Comparison of ENCODE assay signal across 8 cellular contexts in the genomic region with DNA sequence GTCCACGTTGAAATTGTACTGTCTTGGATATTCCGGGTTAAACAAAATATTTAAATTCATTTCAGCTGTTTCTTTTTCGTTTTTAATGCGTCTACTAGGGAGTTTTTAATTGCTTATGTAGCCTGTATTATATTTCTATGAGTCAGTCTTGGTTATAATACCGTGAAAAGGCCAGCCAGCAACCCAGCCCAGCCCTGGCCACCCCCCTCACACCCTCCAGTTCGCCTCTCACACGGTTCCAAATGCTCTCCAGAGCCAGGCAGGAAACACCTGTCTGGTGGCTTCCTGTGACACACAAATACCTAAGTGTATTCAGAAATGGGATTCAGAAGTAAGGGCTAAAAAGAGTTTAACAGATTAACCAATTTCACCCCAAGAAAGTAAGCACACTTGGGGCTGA. TPM values are rescaled to one million over a fixed set of nuclear protein-coding genes. Genes with fewer than 3 reads are reported as not detected.
DNase-seq lines count a peak whose midpoint lies in the region; ATAC-seq, FAIRE-seq and TF ChIP-seq lines count a peak whose summit lies in the region.

No MANE protein-coding gene starts in this region.

- intact Hi-C loops in psoas muscle (cut with DNase I): no loop called here

- no peak overlapping the region for H3K9ac ChIP-seq in astrocyte (ENCODE audit: low read length)

- peaks cover 65% of the 10 kb centered on the region for H3K79me2 ChIP-seq in astrocyte (ENCODE audit: insufficient read depth, low read length)

- peaks cover 37% of the 10 kb centered on the region for H3K4me1 ChIP-seq in astrocyte (ENCODE audit: insufficient read depth, low read length)
- H3K4me1 ChIP-seq in psoas muscle: peaks cover 49% of the 10 kb centered on the region
- H3K4me1 ChIP-seq in HAP-1: peaks cover 19% of the 10 kb centered on the region

- peak; percentile 29 for DNase-seq in NK-92 treated with Interleukin-12 subunit alpha and Interleukin-12 subunit beta, amount 100 ng/mL, for 24 hours (lab: John Stamatoyannopoulos, UW)
- no peak for DNase-seq in NK-92 (lab: John Stamatoyannopoulos, UW; ENCODE audit: unreplicated experiment)
- DNase-seq in NCI-H146 (lab: John Stamatoyannopoulos, UW): peak; percentile 83
- DNase-seq in astrocyte (ENCODE audit: low read depth): peak; percentile 39
- peak; percentile 70 to 80 for DNase-seq in psoas muscle
- no peak for DNase-seq in EL
- DNase-seq in epidermal melanocyte (ENCODE audit: insufficient read length, low spot score): no peak
- DNase-seq in HAP-1 (ENCODE audit: low spot score in 2 of 2): no peak

- H3K27me3 Mint-ChIP-seq in astrocyte (ENCODE audit: low read depth, unreplicated experiment): no peaks in the 10 kb centered on the region

- no peak overlapping the region for H3K4me3 Mint-ChIP-seq in astrocyte (ENCODE audit: unreplicated experiment)

- FAIRE-seq in astrocyte (lab: Jason Lieb, UNC): no peak

- TF ChIP-seq CTCF in astrocyte (IDR thresholded peaks at IDR 0.05; ENCODE audit: insufficient read depth, low read depth, low read length): no peak
- TF ChIP-seq CTCF in psoas muscle (IDR thresholded peaks at IDR 0.05): no peak

- no peaks in the 10 kb centered on the region for H3K27me3 ChIP-seq in astrocyte (ENCODE audit: insufficient read depth, low read length)
- H3K27me3 ChIP-seq in psoas muscle (ENCODE audit: insufficient read depth in 3 of 3, low read length in 2 of 3): no peaks in the 10 kb centered on the region
- H3K27me3 ChIP-seq in HAP-1 (ENCODE audit: low read depth): 0 out of 2 replicates have a peak, but pooled peaks cover 4% of the 10 kb centered on the region

- no peak overlapping the region for H3K27ac Mint-ChIP-seq in astrocyte (ENCODE audit: unreplicated experiment)

- no peaks in the 10 kb centered on the region for H3K36me3 ChIP-seq in astrocyte (ENCODE audit: insufficient read depth, low read length)
- no peaks in the 10 kb centered on the region for H3K36me3 ChIP-seq in psoas muscle (ENCODE audit: insufficient read depth in 1 of 2, low read depth in 1 of 2)
- H3K36me3 ChIP-seq in HAP-1 (replicated peaks): no peaks in the 10 kb centered on the region

- peak; percentile 63 to 75 (median 68) for ATAC-seq in psoas muscle

- peaks cover 4% of the 10 kb centered on the region for H3K36me3 Mint-ChIP-seq in astrocyte (ENCODE audit: low read depth, unreplicated experiment)

- H2AFZ ChIP-seq in astrocyte (ENCODE audit: low read depth, low read length): no peak overlapping the region

- H3K27ac ChIP-seq in astrocyte (ENCODE audit: low read depth, low read length): no peak overlapping the region
- H3K27ac ChIP-seq in psoas muscle: peak overlapping the region; percentile 85

- H3K4me1 Mint-ChIP-seq in astrocyte (ENCODE audit: low read depth, unreplicated experiment): peaks cover 42% of the 10 kb centered on the region

- H3K4me3 ChIP-seq in astrocyte (ENCODE audit: insufficient read depth, low read depth, low read length): no peak overlapping the region
- H3K4me3 ChIP-seq in psoas muscle: peak overlapping the region; percentile 37
- no peak overlapping the region for H3K4me3 ChIP-seq in HAP-1

- H3K4me2 ChIP-seq in astrocyte (ENCODE audit: low read length): no peak overlapping the region

- in situ Hi-C loops in HAP-1 (cut with MboI; ENCODE audit: low sequenced_read_pairs): no loop called here

- WGBS in psoas muscle, 3 donors: 14 to 26% (median 16%) methylated on average over 7 of the region's 7 CpGs

- peaks cover 5% of the 10 kb centered on the region for H4K20me1 ChIP-seq in astrocyte (ENCODE audit: insufficient read depth, low read length)

- H3K9me3 Mint-ChIP-seq in astrocyte (ENCODE audit: unreplicated experiment): no peaks in the 10 kb centered on the region

- H3K9me3 ChIP-seq in astrocyte (ENCODE audit: insufficient read depth, low read depth, low read length) (no peaks in the 10 kb centered on the region), psoas muscle (no peaks in the 10 kb centered on the region), HAP-1 (no peaks in the 10 kb centered on the region)

RNA-seq across cellular contexts. Expression of a gene that starts 4.4 kb away (rescaled TPM):
- total RNA-seq in astrocyte (25.2 and 27.5 TPM in 2 replicates), psoas muscle (10 to 100 TPM; 14.4 to 57.1 (median 23.6) TPM)
- polyA plus RNA-seq in psoas muscle: 10 to 100 TPM; 42.8 to 63.0 (median 59.2) TPM

Comparison
In these comparisons a context has a peak if more than half of its experiments do, and no peak if none do; other contexts are left out.
1. DNase-seq: peak in NK-92 treated with Interleukin-12 subunit alpha and Interleukin-12 subunit beta, amount 100 ng/mL, for 24 hours (single experiment), NCI-H146 (single experiment), astrocyte (single experiment) and psoas muscle (2 of 2); none in NK-92 (single experiment), EL (single experiment), epidermal melanocyte (single experiment) and HAP-1 (0 of 2).